Comparison of ENCODE assay signal across 9 cellular contexts in genomic region chr1:149740152-149740581, GRCh38. TPM values are rescaled to one million over a fixed set of nuclear protein-coding genes. Genes with fewer than 3 reads are reported as not detected.
DNase-seq lines count a peak whose midpoint lies in the region; ATAC-seq and TF ChIP-seq lines count a peak whose summit lies in the region.
"Not testable (repeated sequence)": the region's sequence is repeated elsewhere in the genome, so short reads cannot be mapped to it uniquely, and the experiment has no call there.
"Had no signal": no experiment of that assay in that cellular context is flagged by ENCODE, and none has a peak within 500 bp of the region (broad histone marks: within the 10 kb centered on the region; RNA-seq: fewer than 3 reads in every experiment).

No MANE protein-coding gene starts in this region.

- TF ChIP-seq CTCF in GM06990 (IDR thresholded peaks at IDR 0.05; ENCODE audit: insufficient read depth, low read length, poor library complexity, severe bottlenecking); lower lobe of right lung (IDR thresholded peaks at IDR 0.05): not testable (repeated sequence)

- H3K27ac ChIP-seq in lower lobe of right lung = not testable (repeated sequence)

- H3K27me3 ChIP-seq in GM06990 (replicated peaks; ENCODE audit: control insufficient read depth, insufficient read depth, low read length); lower lobe of right lung (ENCODE audit: low read depth): not testable (repeated sequence)

- not testable (repeated sequence) for H3K36me3 ChIP-seq in GM06990 (ENCODE audit: control insufficient read depth, insufficient read depth, low read length); lower lobe of right lung

- DNase-seq in GM06990 (ENCODE audit: extremely low read depth, insufficient read length) = peak; percentile 49
- DNase-seq in NCI-H2227 (lab: John Stamatoyannopoulos, UW; ENCODE audit: unreplicated experiment) = peak; percentile 59
- DNase-seq in activated CD4-positive, alpha-beta T cell treated with anti-CD3 and anti-CD28 coated beads for 4 hours = peak; percentile 8 to 39
- DNase-seq in activated naive CD4-positive, alpha-beta T cell treated with anti-CD3 and anti-CD28 coated beads, Interleukin-2, amount 50 U/mL, for 16 hours = peak; percentile 51
- DNase-seq in fibroblast of gingiva (ENCODE audit: low read depth) = peak; percentile 1
- DNase-seq in lower lobe of right lung = peak; percentile 55
- DNase-seq in stimulated activated CD4-positive, alpha-beta T cell treated with anti-CD3 and anti-CD28 coated beads, Interleukin-12 subunit alpha, Interleukin-12 subunit beta, amount 100 ng/mL, for 24 hours (ENCODE audit: low read depth in 2 of 2) = peak; percentile 41 to 65
- DNase-seq in superior temporal gyrus (ENCODE audit: extremely low spot score) = peak; percentile 6

- intact Hi-C loops in lower lobe of right lung (cut with DNase I) = not testable (repeated sequence)

- H3K9me3 ChIP-seq in lower lobe of right lung = not testable (repeated sequence)

- peak; percentile 41 to 47 for ATAC-seq in lower lobe of right lung

- H3K4me1 ChIP-seq in lower lobe of right lung = not testable (repeated sequence)

- not testable (repeated sequence) for H3K4me3 ChIP-seq in GM06990 (replicated peaks; ENCODE audit: low read depth, low read length)
- peak overlapping the region; percentile 21 for H3K4me3 ChIP-seq in lower lobe of right lung

RNA-seq across cellular contexts. Expression of gene FCGR1A, which starts 42.3 kb away (rescaled TPM):
- 65.3 TPM for total RNA-seq in lower lobe of right lung
- total RNA-seq: osteoblast had no signal

Comparison
In these comparisons a context has a peak if more than half of its experiments do, and no peak if none do; other contexts are left out.
1. DNase-seq: peak in every context shown above with its lines; median percentile 59 in NCI-H2227; 55 in lower lobe of right lung; 53 in stimulated activated CD4-positive, alpha-beta T cell treated with anti-CD3 and anti-CD28 coated beads, Interleukin-12 subunit alpha, Interleukin-12 subunit beta, amount 100 ng/mL, for 24 hours; 51 in activated naive CD4-positive, alpha-beta T cell treated with anti-CD3 and anti-CD28 coated beads, Interleukin-2, amount 50 U/mL, for 16 hours; 49 in GM06990; 24 in activated CD4-positive, alpha-beta T cell treated with anti-CD3 and anti-CD28 coated beads for 4 hours; 6 in superior temporal gyrus; 1 in fibroblast of gingiva.